Comparison of ENCODE assay signal across 25 cellular contexts in the genomic region with DNA sequence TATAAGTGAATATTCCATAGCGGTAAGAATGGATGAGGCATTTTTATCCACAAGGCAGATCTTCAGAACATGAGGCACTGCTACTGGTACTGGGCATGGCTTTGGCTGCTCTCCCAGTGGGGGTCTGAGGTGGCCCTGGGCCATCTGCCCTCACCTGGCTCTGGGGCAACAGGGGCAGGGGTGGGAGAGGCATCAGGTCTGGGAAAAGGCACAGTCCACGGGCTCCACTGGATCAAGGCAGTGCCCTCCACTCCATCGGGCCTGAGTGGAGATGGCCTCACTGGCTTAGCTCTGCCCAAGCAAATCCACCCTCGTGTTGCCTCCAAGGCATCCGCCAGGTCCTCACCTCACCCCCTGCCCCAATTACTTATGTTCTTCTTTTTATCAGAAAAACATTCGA. TPM values are rescaled to one million over a fixed set of nuclear protein-coding genes. Genes with fewer than 3 reads are reported as not detected.
DNase-seq lines count a peak whose midpoint lies in the region; TF ChIP-seq lines count a peak whose summit lies in the region.
"Had no signal": no experiment of that assay in that cellular context is flagged by ENCODE, and none has a peak within 500 bp of the region (broad histone marks: within the 10 kb centered on the region; RNA-seq: fewer than 3 reads in every experiment).

No MANE protein-coding gene starts in this region.

- no peaks in the 10 kb centered on the region for H3K36me3 ChIP-seq in mesendoderm (ENCODE audit: control insufficient read depth, insufficient read depth, low read length)
- H3K36me3 ChIP-seq: stomach, uterus had no signal

- no peak overlapping the region for H3K4me2 ChIP-seq in mesendoderm (ENCODE audit: low read length)

- no peak overlapping the region for H3K4me3 ChIP-seq in mesendoderm (ENCODE audit: low read length)
- H3K4me3 ChIP-seq: skin epidermis, stomach, uterus had no signal

- TF ChIP-seq CTCF in type B pancreatic cell (conservative IDR thresholded peaks at IDR 0.05) (no peak), endothelial cell (IDR thresholded peaks at IDR 0.05; ENCODE audit: unreplicated experiment) (no peak)

- CTCF ChIA-PET in activated naive CD4-positive, alpha-beta T cell treated with anti-CD3 and anti-CD28 coated beads, Interleukin-2, amount 10 ng/mL, durations not matched to agents 7 days and 5 days (lab: Charles Lee), result interaction anchor here (1.1 kb wide), 2 partner anchors 15 to 62 kb away, joined by 3 read pairs; no protein-coding TSS in a partner anchor
- CTCF ChIA-PET in activated CD4-positive, alpha-beta memory T cell treated with anti-CD3 and anti-CD28 coated beads, Interleukin-2, amount 10 ng/mL, durations not matched to agents 7 days and 5 days (lab: Charles Lee), result interaction anchor here (1.0 to 2.1 kb wide), 3 partner anchors 10 to 75 kb away, joined by 5 to 7 read pairs (median 6); no protein-coding TSS in a partner anchor

- DNase-seq in activated naive CD4-positive, alpha-beta T cell treated with anti-CD3 and anti-CD28 coated beads, Interleukin-2, amount 10 ng/mL, durations not matched to agents 7 days and 5 days, result peak; percentile 18
- no peak for DNase-seq in activated naive CD4-positive, alpha-beta T cell treated with anti-CD3 and anti-CD28 coated beads, Interleukin-2, amount 50 U/mL, for 16 hours
- DNase-seq in activated T-helper 2 cell treated with anti-CD3 and anti-CD28 coated beads, Interferon-gamma antibody, Interleukin-2, Interleukin-4, amounts not matched to agents 10 μg/mL and 5 μg/mL and 100 μg/mL, durations not matched to agents 14 hours and 24 hours and 36 hours (ENCODE audit: low spot score), result no peak
- no peak for DNase-seq in mesendoderm
- DNase-seq in type B pancreatic cell (ENCODE audit: extremely low spot score, unreplicated experiment), result peak; percentile 39
- DNase-seq in activated T-cell treated with anti-CD3 and anti-CD28 coated beads, Interleukin-2, amount 50 U/mL, for 1 hour, result no peak
- DNase-seq in endothelial cell (ENCODE audit: low spot score), result no peak
- no peak for DNase-seq in activated CD4-positive, alpha-beta memory T cell treated with anti-CD3 and anti-CD28 coated beads, Interleukin-2, amount 10 ng/mL, durations not matched to agents 7 days and 5 days
- DNase-seq: activated CD4-positive, alpha-beta T cell treated with anti-CD3 and anti-CD28 coated beads, Interleukin-2, amount 50 U/mL, for 1 hour; activated CD8-positive, alpha-beta memory T cell treated with anti-CD3 and anti-CD28 coated beads, Interleukin-2, amount 50 U/mL, for 4 hours; activated gamma-delta T cell; Calu3; HCEC 1CT; naive thymus-derived CD8-positive, alpha-beta T cell; NCI-H1105 treated with DMSO at 0.1 percent for 48 hours; NCI-H2171; NCI-H748 treated with DMSO at 0.1 percent for 48 hours; stimulated activated CD4-positive, alpha-beta T cell treated with anti-CD3 and anti-CD28 coated beads, Interleukin-4, amount 100 ng/mL, for 4 hours had no signal

- POLR2A ChIA-PET in activated CD4-positive, alpha-beta memory T cell treated with anti-CD3 and anti-CD28 coated beads, Interleukin-2, amount 10 ng/mL, durations not matched to agents 7 days and 5 days (lab: Charles Lee), result no interaction called here

- H2BK120ac ChIP-seq in mesendoderm (ENCODE audit: low read depth, low read length), result no peak overlapping the region

- H3K4me3 Mint-ChIP-seq in activated naive CD4-positive, alpha-beta T cell treated with anti-CD3 and anti-CD28 coated beads, Interleukin-2, amount 10 ng/mL, durations not matched to agents 7 days and 5 days, result no peak overlapping the region
- peak overlapping the region; percentile 88 for H3K4me3 Mint-ChIP-seq in activated T-helper 2 cell treated with anti-CD3 and anti-CD28 coated beads, Interferon-gamma antibody, Interleukin-2, Interleukin-4, amounts not matched to agents 10 μg/mL and 5 μg/mL and 100 μg/mL, durations not matched to agents 14 hours and 24 hours and 36 hours (ENCODE audit: low read depth)
- H3K4me3 Mint-ChIP-seq in type B pancreatic cell, result peak overlapping the region; percentile 70
- H3K4me3 Mint-ChIP-seq in endothelial cell (ENCODE audit: unreplicated experiment), result no peak overlapping the region
- H3K4me3 Mint-ChIP-seq in activated CD4-positive, alpha-beta memory T cell treated with anti-CD3 and anti-CD28 coated beads, Interleukin-2, amount 10 ng/mL, durations not matched to agents 7 days and 5 days, result no peak overlapping the region
- H3K4me3 Mint-ChIP-seq: memory B cell, T-cell had no signal

- H3K56ac ChIP-seq in mesendoderm (ENCODE audit: low read length), result peak overlapping the region; percentile 34

- H3K79me1 ChIP-seq in mesendoderm (ENCODE audit: low read length), result no peaks in the 10 kb centered on the region

- H2AK5ac ChIP-seq in mesendoderm (ENCODE audit: low read length), result no peak overlapping the region

- H3K27ac Mint-ChIP-seq in activated naive CD4-positive, alpha-beta T cell treated with anti-CD3 and anti-CD28 coated beads, Interleukin-2, amount 10 ng/mL, durations not matched to agents 7 days and 5 days, result no peak overlapping the region
- H3K27ac Mint-ChIP-seq in activated T-helper 2 cell treated with anti-CD3 and anti-CD28 coated beads, Interferon-gamma antibody, Interleukin-2, Interleukin-4, amounts not matched to agents 10 μg/mL and 5 μg/mL and 100 μg/mL, durations not matched to agents 14 hours and 24 hours and 36 hours, result no peak overlapping the region
- no peak overlapping the region for H3K27ac Mint-ChIP-seq in type B pancreatic cell
- H3K27ac Mint-ChIP-seq in endothelial cell (ENCODE audit: unreplicated experiment), result no peak overlapping the region
- no peak overlapping the region for H3K27ac Mint-ChIP-seq in activated CD4-positive, alpha-beta memory T cell treated with anti-CD3 and anti-CD28 coated beads, Interleukin-2, amount 10 ng/mL, durations not matched to agents 7 days and 5 days
- H3K27ac Mint-ChIP-seq: memory B cell, T-cell had no signal

- intact Hi-C loops in activated T-helper 2 cell treated with anti-CD3 and anti-CD28 coated beads, Interferon-gamma antibody, Interleukin-2, Interleukin-4, amounts not matched to agents 10 μg/mL and 5 μg/mL and 100 μg/mL, durations not matched to agents 14 hours and 24 hours and 36 hours (cut with micrococcal nuclease), result no loop called here

- H3K9ac ChIP-seq in mesendoderm (ENCODE audit: low read length), result no peak overlapping the region

- H2BK5ac ChIP-seq in mesendoderm (ENCODE audit: low read length), result no peak overlapping the region

- H3K4ac ChIP-seq in mesendoderm (ENCODE audit: low read depth, low read length), result no peak overlapping the region

- no peak overlapping the region for H2BK15ac ChIP-seq in mesendoderm (replicated peaks; ENCODE audit: low read depth)

- H3K18ac ChIP-seq in mesendoderm (ENCODE audit: low read length), result no peak overlapping the region

- H3K4me1 ChIP-seq in mesendoderm (ENCODE audit: control insufficient read depth, low read depth, low read length), result no peaks in the 10 kb centered on the region
- H3K4me1 ChIP-seq: uterus had no signal

- H3K79me2 ChIP-seq in mesendoderm (ENCODE audit: control insufficient read depth, insufficient read depth, low read length), result no peaks in the 10 kb centered on the region

- WGBS in mesendoderm (ENCODE audit: extremely low coverage, insufficient coverage, low lambda C conversion rate), result no CpG with 5 or more reads among the region's 6 CpGs

- H4K8ac ChIP-seq in mesendoderm (ENCODE audit: low read depth, low read length), result no peak overlapping the region

- H4K5ac ChIP-seq in mesendoderm (ENCODE audit: low read length), result no peak overlapping the region

- peaks cover 76% of the 10 kb centered on the region for H3K27me3 Mint-ChIP-seq in activated naive CD4-positive, alpha-beta T cell treated with anti-CD3 and anti-CD28 coated beads, Interleukin-2, amount 10 ng/mL, durations not matched to agents 7 days and 5 days
- peaks cover 2% of the 10 kb centered on the region for H3K27me3 Mint-ChIP-seq in activated T-helper 2 cell treated with anti-CD3 and anti-CD28 coated beads, Interferon-gamma antibody, Interleukin-2, Interleukin-4, amounts not matched to agents 10 μg/mL and 5 μg/mL and 100 μg/mL, durations not matched to agents 14 hours and 24 hours and 36 hours (ENCODE audit: low read depth)
- H3K27me3 Mint-ChIP-seq in type B pancreatic cell, result peaks cover 4% of the 10 kb centered on the region
- H3K27me3 Mint-ChIP-seq in endothelial cell (ENCODE audit: unreplicated experiment), result peaks cover 5% of the 10 kb centered on the region
- peaks cover 8% of the 10 kb centered on the region for H3K27me3 Mint-ChIP-seq in activated CD4-positive, alpha-beta memory T cell treated with anti-CD3 and anti-CD28 coated beads, Interleukin-2, amount 10 ng/mL, durations not matched to agents 7 days and 5 days

- no peak overlapping the region for H3K27ac ChIP-seq in mesendoderm (ENCODE audit: low read depth, low read length)
- H3K27ac ChIP-seq: uterus had no signal

- H3K27me3 ChIP-seq in mesendoderm (ENCODE audit: insufficient read depth, low read length, poor library complexity), result no peaks in the 10 kb centered on the region
- H3K27me3 ChIP-seq: uterus had no signal

- no peaks in the 10 kb centered on the region for H3K9me3 Mint-ChIP-seq in activated naive CD4-positive, alpha-beta T cell treated with anti-CD3 and anti-CD28 coated beads, Interleukin-2, amount 10 ng/mL, durations not matched to agents 7 days and 5 days
- no peaks in the 10 kb centered on the region for H3K9me3 Mint-ChIP-seq in activated T-helper 2 cell treated with anti-CD3 and anti-CD28 coated beads, Interferon-gamma antibody, Interleukin-2, Interleukin-4, amounts not matched to agents 10 μg/mL and 5 μg/mL and 100 μg/mL, durations not matched to agents 14 hours and 24 hours and 36 hours
- H3K9me3 Mint-ChIP-seq in type B pancreatic cell (peaks cover 7% of the 10 kb centered on the region), endothelial cell (ENCODE audit: unreplicated experiment) (no peaks in the 10 kb centered on the region)
- no peaks in the 10 kb centered on the region for H3K9me3 Mint-ChIP-seq in activated CD4-positive, alpha-beta memory T cell treated with anti-CD3 and anti-CD28 coated beads, Interleukin-2, amount 10 ng/mL, durations not matched to agents 7 days and 5 days
- H3K9me3 Mint-ChIP-seq: memory B cell; naive thymus-derived CD8-positive, alpha-beta T cell; T-cell had no signal

- H3K36me3 Mint-ChIP-seq in activated naive CD4-positive, alpha-beta T cell treated with anti-CD3 and anti-CD28 coated beads, Interleukin-2, amount 10 ng/mL, durations not matched to agents 7 days and 5 days, result no peaks in the 10 kb centered on the region
- H3K36me3 Mint-ChIP-seq in activated T-helper 2 cell treated with anti-CD3 and anti-CD28 coated beads, Interferon-gamma antibody, Interleukin-2, Interleukin-4, amounts not matched to agents 10 μg/mL and 5 μg/mL and 100 μg/mL, durations not matched to agents 14 hours and 24 hours and 36 hours (ENCODE audit: low read depth), result no peaks in the 10 kb centered on the region
- H3K36me3 Mint-ChIP-seq in type B pancreatic cell (no peaks in the 10 kb centered on the region), endothelial cell (ENCODE audit: low read depth, unreplicated experiment) (no peaks in the 10 kb centered on the region)
- H3K36me3 Mint-ChIP-seq in activated CD4-positive, alpha-beta memory T cell treated with anti-CD3 and anti-CD28 coated beads, Interleukin-2, amount 10 ng/mL, durations not matched to agents 7 days and 5 days (ENCODE audit: low read depth), result no peaks in the 10 kb centered on the region
- H3K36me3 Mint-ChIP-seq: memory B cell; naive thymus-derived CD8-positive, alpha-beta T cell; T-cell had no signal

- H3K23ac ChIP-seq in mesendoderm (ENCODE audit: low read length), result no peak overlapping the region

- peaks cover 29% of the 10 kb centered on the region for H3K4me1 Mint-ChIP-seq in activated naive CD4-positive, alpha-beta T cell treated with anti-CD3 and anti-CD28 coated beads, Interleukin-2, amount 10 ng/mL, durations not matched to agents 7 days and 5 days
- peaks cover 29% of the 10 kb centered on the region for H3K4me1 Mint-ChIP-seq in activated T-helper 2 cell treated with anti-CD3 and anti-CD28 coated beads, Interferon-gamma antibody, Interleukin-2, Interleukin-4, amounts not matched to agents 10 μg/mL and 5 μg/mL and 100 μg/mL, durations not matched to agents 14 hours and 24 hours and 36 hours (ENCODE audit: low read depth)
- H3K4me1 Mint-ChIP-seq in type B pancreatic cell (ENCODE audit: unreplicated experiment) (peaks cover 20% of the 10 kb centered on the region), endothelial cell (ENCODE audit: unreplicated experiment) (peaks cover 16% of the 10 kb centered on the region)
- H3K4me1 Mint-ChIP-seq in activated CD4-positive, alpha-beta memory T cell treated with anti-CD3 and anti-CD28 coated beads, Interleukin-2, amount 10 ng/mL, durations not matched to agents 7 days and 5 days, result peaks cover 19% of the 10 kb centered on the region

RNA-seq across cellular contexts. Expression of a gene that starts 10.9 kb away (rescaled TPM):
- 14.4 TPM in 2 replicates for total RNA-seq in activated T-helper 2 cell treated with anti-CD3 and anti-CD28 coated beads, Interferon-gamma antibody, Interleukin-2, Interleukin-4, amounts not matched to agents 10 μg/mL and 5 μg/mL and 100 μg/mL, durations not matched to agents 14 hours and 24 hours and 36 hours
- polyA plus RNA-seq in mesendoderm (2013, experiment 1 of 2), result 4.1 TPM
- 3.1 TPM for polyA plus RNA-seq in mesendoderm (2013, experiment 2 of 2)
- 23.3 and 24.3 TPM in 2 replicates for total RNA-seq in type B pancreatic cell (ENCODE audit: low replicate concordance)
- total RNA-seq in endothelial cell (ENCODE audit: unreplicated experiment), result 1.8 TPM
- 1 to 10 TPM; 3.6 to 3.7 TPM for total RNA-seq in activated CD4-positive, alpha-beta memory T cell treated with anti-CD3 and anti-CD28 coated beads, Interleukin-2, amount 10 ng/mL, durations not matched to agents 7 days and 5 days
- total RNA-seq: endothelial cell of umbilical vein; naive thymus-derived CD8-positive, alpha-beta T cell had no signal
- polyA plus RNA-seq: BJ had no signal

Comparison
In these comparisons a context has a peak if more than half of its experiments do, and no peak if none do; other contexts are left out.
1. DNase-seq: peak in activated naive CD4-positive, alpha-beta T cell treated with anti-CD3 and anti-CD28 coated beads, Interleukin-2, amount 10 ng/mL, durations not matched to agents 7 days and 5 days (single experiment) and type B pancreatic cell (single experiment); none in activated naive CD4-positive, alpha-beta T cell treated with anti-CD3 and anti-CD28 coated beads, Interleukin-2, amount 50 U/mL, for 16 hours (single experiment), activated T-helper 2 cell treated with anti-CD3 and anti-CD28 coated beads, Interferon-gamma antibody, Interleukin-2, Interleukin-4, amounts not matched to agents 10 μg/mL and 5 μg/mL and 100 μg/mL, durations not matched to agents 14 hours and 24 hours and 36 hours (single experiment), mesendoderm (single experiment), activated T-cell treated with anti-CD3 and anti-CD28 coated beads, Interleukin-2, amount 50 U/mL, for 1 hour (single experiment), endothelial cell (single experiment) and activated CD4-positive, alpha-beta memory T cell treated with anti-CD3 and anti-CD28 coated beads, Interleukin-2, amount 10 ng/mL, durations not matched to agents 7 days and 5 days (single experiment).
2. H3K4me3 Mint-ChIP-seq: peak in activated T-helper 2 cell treated with anti-CD3 and anti-CD28 coated beads, Interferon-gamma antibody, Interleukin-2, Interleukin-4, amounts not matched to agents 10 μg/mL and 5 μg/mL and 100 μg/mL, durations not matched to agents 14 hours and 24 hours and 36 hours (single experiment) and type B pancreatic cell (single experiment); none in activated naive CD4-positive, alpha-beta T cell treated with anti-CD3 and anti-CD28 coated beads, Interleukin-2, amount 10 ng/mL, durations not matched to agents 7 days and 5 days (single experiment), endothelial cell (single experiment) and activated CD4-positive, alpha-beta memory T cell treated with anti-CD3 and anti-CD28 coated beads, Interleukin-2, amount 10 ng/mL, durations not matched to agents 7 days and 5 days (single experiment).